ENCODE assay signal across 1 cellular context in genomic region chr13:98678741-98679140, GRCh38.
TF ChIP-seq lines count a peak whose summit lies in the region.

No MANE protein-coding gene starts in this region.

TF ChIP-seq in H1, 55 proteins besides CTCF, POLR2A, EP300 and RAD21:
- TF ChIP-seq POU5F1 (IDR thresholded peaks at IDR 0.05; ENCODE audit: low read depth, low read length) (no peak), GABPA (IDR thresholded peaks at IDR 0.05; ENCODE audit: borderline replicate concordance, insufficient read depth, low read length) (no peak), SIRT6 (IDR thresholded peaks at IDR 0.05; ENCODE audit: low read length) (no peak), SP1 (IDR thresholded peaks at IDR 0.05; ENCODE audit: low read depth, low read length) (no peak), CEBPB (IDR thresholded peaks at IDR 0.05; ENCODE audit: low read depth, low read length) (no peak), RFX5 (IDR thresholded peaks at IDR 0.05; ENCODE audit: borderline replicate concordance, low read depth, low read length) (no peak), KDM1A (IDR thresholded peaks at IDR 0.05; ENCODE audit: borderline replicate concordance, low read length) (no peak), TBP (IDR thresholded peaks at IDR 0.05; ENCODE audit: low read depth, low read length) (no peak), YY1 (IDR thresholded peaks at IDR 0.05; ENCODE audit: low read depth, low read length) (no peak), ZNF274 (IDR thresholded peaks at IDR 0.05; ENCODE audit: borderline replicate concordance, extremely low read depth, low read length) (no peak)
